16 cellular contexts compared by ENCODE assay signal in the genomic region with DNA sequence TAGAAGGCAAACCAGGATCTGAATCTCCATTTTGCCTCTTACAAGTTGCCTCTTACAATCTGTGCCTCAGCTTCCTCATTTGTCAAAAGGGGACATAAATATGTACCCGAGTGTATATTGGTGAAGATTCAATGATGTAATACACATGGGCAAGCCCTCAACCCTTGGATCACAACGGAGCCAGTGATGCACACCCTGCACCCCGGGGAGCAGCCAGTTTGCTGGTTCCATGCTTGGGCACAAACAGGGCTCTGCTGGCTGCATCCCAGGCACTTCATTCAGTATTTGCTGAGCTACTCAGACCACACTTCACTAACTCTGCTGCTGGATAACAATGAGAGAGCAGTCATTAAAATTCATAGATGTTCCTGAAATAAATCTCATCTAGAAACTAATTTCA.
"Had no signal": no experiment of that assay in that cellular context is flagged by ENCODE, and none has a peak within 500 bp of the region (broad histone marks: within the 10 kb centered on the region; RNA-seq: fewer than 3 reads in every experiment).

No MANE protein-coding gene starts in this region.

- H3K27ac ChIP-seq: brain microvascular endothelial cell, heart right ventricle, lower lobe of right lung, neural progenitor cell, ovary, upper lobe of right lung had no signal

- H3K36me3 ChIP-seq: neural progenitor cell, ovary, upper lobe of right lung had no signal

- H2AFZ ChIP-seq: neural progenitor cell had no signal

- H3K4me2 ChIP-seq: neural progenitor cell had no signal

- H3K4me1 ChIP-seq: lower lobe of right lung, neural progenitor cell, upper lobe of right lung had no signal

- DNase-seq: activated naive CD8-positive, alpha-beta T cell treated with anti-CD3 and anti-CD28 coated beads for 36 hours; brain microvascular endothelial cell; cortex of kidney; effector CD4-positive, alpha-beta T cell; foreskin melanocyte; heart right ventricle; left cardiac atrium; lower lobe of right lung; midbrain; ovary; stimulated activated CD4-positive, alpha-beta T cell treated with anti-CD3 and anti-CD28 coated beads, Interleukin-1b, Interleukin-23, amount 100 ng/mL, for 48 hours; stimulated activated naive CD8-positive, alpha-beta T cell treated with anti-CD3 and anti-CD28 coated beads, Interleukin-15, amount 100 ng/mL, for 72 hours; upper lobe of right lung had no signal

- H3K9ac ChIP-seq: neural progenitor cell had no signal

- ATAC-seq: activated CD4-positive, CD25-positive, alpha-beta regulatory T cell treated with anti-CD3 and anti-CD28 coated beads, Interleukin-2, amount 50 U/mL, for 24 hours; heart right ventricle; left cardiac atrium; lower lobe of right lung; sciatic nerve; stimulated activated naive CD8-positive, alpha-beta T cell treated with anti-CD3 and anti-CD28 coated beads, Interleukin-15, amount 100 ng/mL, for 72 hours; upper lobe of right lung had no signal

- H3K27me3 ChIP-seq: brain microvascular endothelial cell, heart right ventricle, neural progenitor cell, ovary, upper lobe of right lung had no signal

- H3K4me3 ChIP-seq: heart right ventricle, lower lobe of right lung, neural progenitor cell, ovary, upper lobe of right lung had no signal

- H3K9me3 ChIP-seq: heart right ventricle, lower lobe of right lung, ovary, upper lobe of right lung had no signal
